ENCODE assay signal across 1 cellular context in the genomic region with DNA sequence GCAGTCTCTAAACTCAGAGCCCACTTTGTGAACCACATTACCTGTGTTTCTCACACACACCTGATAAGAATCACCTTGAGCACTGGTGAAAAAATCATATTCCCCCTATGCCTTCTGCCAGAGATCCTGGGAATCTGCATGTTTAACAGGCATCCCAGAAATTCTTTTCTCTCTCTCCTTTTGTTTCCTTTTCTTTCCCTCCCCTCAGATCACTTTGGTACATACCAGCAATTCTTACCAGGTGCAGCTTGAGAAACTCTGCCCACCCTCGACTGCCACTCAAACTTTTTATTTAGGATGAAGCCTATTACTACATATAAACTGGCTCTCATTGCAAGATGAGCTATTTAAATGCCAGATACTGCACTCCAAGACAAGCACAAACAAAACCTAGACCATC.
A peak's percentile ranks its signal among the peaks of the same experiment; 100 is the strongest.
TF ChIP-seq lines count a peak whose summit lies in the region.

No MANE protein-coding gene starts in this region.

TF ChIP-seq in H1, 55 proteins besides CTCF, POLR2A, EP300 and RAD21 (continued from another document):
- TF ChIP-seq HDAC2 (IDR thresholded peaks at IDR 0.05; ENCODE audit: borderline replicate concordance in 1 of 2, low read depth in 2 of 2, low read length in 2 of 2) (peak in 1 of 2 experiments; percentile 51; a peak in 1 of 4 replicates), TEAD4 (IDR thresholded peaks at IDR 0.05; ENCODE audit: low read depth, low read length) (0 out of 2 replicates have a peak, but pooled peaks have one; percentile 27), FOSL1 (IDR thresholded peaks at IDR 0.05; ENCODE audit: insufficient read depth, low read depth, low read length) (no peak)
